17 cellular contexts compared by ENCODE assay signal in the genomic region with DNA sequence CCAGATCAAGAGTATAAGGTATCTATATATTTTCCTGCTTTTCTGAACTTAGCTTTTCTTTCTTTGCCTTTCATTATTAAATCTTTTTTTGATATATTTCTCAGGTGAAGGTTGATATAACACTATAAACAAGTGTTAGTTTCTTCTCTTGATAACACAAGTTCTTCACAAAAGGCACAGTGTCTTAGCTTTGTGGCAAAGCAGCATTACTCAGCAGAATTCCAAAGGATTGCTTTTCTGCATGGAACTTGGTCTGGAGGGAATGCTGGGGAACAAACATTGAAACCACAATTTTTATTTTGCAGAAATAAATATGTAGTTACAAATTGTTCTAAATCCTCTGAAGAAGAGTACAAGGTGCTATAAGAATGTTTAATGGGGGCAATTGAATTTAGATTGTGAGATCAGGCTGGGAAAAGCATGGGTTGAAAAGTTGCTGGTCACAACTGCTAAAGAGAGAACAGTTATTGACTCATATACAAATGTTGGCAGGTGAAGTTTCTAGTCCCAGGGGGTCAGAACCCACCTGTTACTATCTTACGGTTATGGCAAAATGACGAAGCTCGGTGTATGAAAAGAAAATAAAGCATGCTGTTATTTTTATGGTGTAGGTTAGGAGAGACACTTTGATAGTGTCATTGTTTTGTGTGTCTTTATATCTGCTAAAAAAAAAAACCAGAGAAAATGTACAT.
DNase-seq lines count a peak whose midpoint lies in the region; ATAC-seq and TF ChIP-seq lines count a peak whose summit lies in the region.
"Had no signal": no experiment of that assay in that cellular context is flagged by ENCODE, and none has a peak within 500 bp of the region (broad histone marks: within the 10 kb centered on the region; RNA-seq: fewer than 3 reads in every experiment).

No MANE protein-coding gene starts in this region.

- H3K36me3 Mint-ChIP-seq in CD8-positive, alpha-beta memory T cell = peaks cover 5 to 50% (median 13%) of the 10 kb centered on the region in 3 donors
- H3K36me3 Mint-ChIP-seq in neural crest cell (ENCODE audit: low read depth) = peaks cover 9% of the 10 kb centered on the region
- H3K36me3 Mint-ChIP-seq in stimulated activated memory B cell treated with anti-CD40 and anti-IgM and Interleukin-4, amounts not matched to agents 10 μg/mL and 1 μg/mL and 100 μg/mL, for 72 hours = peaks cover 29% of the 10 kb centered on the region

- no peak overlapping the region for H2AK5ac ChIP-seq in IMR-90 (ENCODE audit: low read depth, low read length)

- no peak overlapping the region for H2AK9ac ChIP-seq in IMR-90 (replicated peaks; ENCODE audit: low read depth, low read length, poor library complexity)

- 0 out of 2 replicates have a peak overlapping the region, but pooled peaks have one; percentile 2 for H2BK120ac ChIP-seq in IMR-90 (ENCODE audit: low read depth, low read length)

- POLR2A ChIA-PET in CD8-positive, alpha-beta memory T cell (lab: Charles Lee) = no interaction called here
- POLR2A ChIA-PET in IMR-90 (lab: Charles Lee; ENCODE audit: unreplicated experiment) = interaction anchor here (0.7 kb wide), 1 partner anchor 43 kb away, joined by 4 read pairs; no protein-coding TSS in a partner anchor

- no peak overlapping the region for H2BK20ac ChIP-seq in IMR-90 (ENCODE audit: low read depth, low read length)

- H3K4me1 Mint-ChIP-seq in CD8-positive, alpha-beta memory T cell = peaks cover 0 to 8% (median 3%) of the 10 kb centered on the region in 3 donors
- H3K4me1 Mint-ChIP-seq in neural crest cell = peaks cover 8% of the 10 kb centered on the region
- no peaks in the 10 kb centered on the region for H3K4me1 Mint-ChIP-seq in stimulated activated memory B cell treated with anti-CD40 and anti-IgM and Interleukin-4, amounts not matched to agents 10 μg/mL and 1 μg/mL and 100 μg/mL, for 72 hours
- H3K4me1 Mint-ChIP-seq: activated naive CD8-positive, alpha-beta T cell treated with anti-CD3 and anti-CD28 coated beads, Interleukin-2, amount 50 U/mL, for 24 hours had no signal

- H4K91ac ChIP-seq in IMR-90 (ENCODE audit: insufficient read depth, low read depth, low read length) = no peak overlapping the region

- no peak overlapping the region for H3K4ac ChIP-seq in IMR-90 (ENCODE audit: low read depth, low read length)

- no peak overlapping the region for H3K14ac ChIP-seq in IMR-90 (replicated peaks; ENCODE audit: low read depth, low read length)

- no peak for TF ChIP-seq CTCF in IMR-90 (conservative IDR thresholded peaks at IDR 0.05; ENCODE audit: low read depth, low read length)
- no peak for TF ChIP-seq CTCF in neural crest cell (conservative IDR thresholded peaks at IDR 0.05)

- dilution Hi-C loops in IMR-90 (cut with HindIII; ENCODE audit: low sequenced_read_pairs, unreplicated experiment) = no loop called here

- H3K79me1 ChIP-seq in IMR-90 (ENCODE audit: low read depth in 1 of 2, low read length in 2 of 2) = peaks cover 0 to 11% of the 10 kb centered on the region in 2 experiments; a peak in 3 of 4 replicates

- TF ChIP-seq POLR2A in IMR-90 (IDR thresholded peaks at IDR 0.05; ENCODE audit: low read depth, low read length) = no peak

- H4K20me1 ChIP-seq in IMR-90 (ENCODE audit: insufficient read depth, low read length) = peaks cover 5% of the 10 kb centered on the region; the same call in 1 of the 2 replicates
- H4K20me1 ChIP-seq: BLaER1 had no signal

- CTCF ChIA-PET in CD8-positive, alpha-beta memory T cell (lab: Charles Lee) = no interaction called here
- CTCF ChIA-PET in IMR-90 (lab: Yijun Ruan, JAX) = interaction anchor here (0.7 kb wide), 1 partner anchor 163 kb away, joined by 4 read pairs; no protein-coding TSS in a partner anchor

- no peak overlapping the region for H2AFZ ChIP-seq in IMR-90 (replicated peaks; ENCODE audit: low read length, poor library complexity)

- no peak overlapping the region for H3K18ac ChIP-seq in IMR-90 (ENCODE audit: low read depth, low read length)

- no peak for DNase-seq in CD8-positive, alpha-beta memory T cell
- DNase-seq in IMR-90 (peak; percentile 52), dedifferentiated amniotic fluid mesenchymal stem cell (ENCODE audit: extremely low spot score) (peak; percentile 58), neural crest cell (ENCODE audit: low read depth, low spot score) (no peak), NCI-H774 (lab: John Stamatoyannopoulos, UW) (no peak), retina (no peak)
- DNase-seq: activated naive CD8-positive, alpha-beta T cell treated with anti-CD3 and anti-CD28 coated beads, Interleukin-2, amount 50 U/mL, for 24 hours; DND-41; NCI-H510A; stimulated activated CD4-positive, alpha-beta T cell treated with anti-CD3 and anti-CD28 coated beads, Interleukin-2, amount 100 ng/mL, for 24 hours had no signal

- no peaks in the 10 kb centered on the region for H3K9me3 Mint-ChIP-seq in CD8-positive, alpha-beta memory T cell
- no peaks in the 10 kb centered on the region for H3K9me3 Mint-ChIP-seq in neural crest cell
- H3K9me3 Mint-ChIP-seq in stimulated activated memory B cell treated with anti-CD40 and anti-IgM and Interleukin-4, amounts not matched to agents 10 μg/mL and 1 μg/mL and 100 μg/mL, for 72 hours = no peaks in the 10 kb centered on the region
- H3K9me3 Mint-ChIP-seq: activated naive CD8-positive, alpha-beta T cell treated with anti-CD3 and anti-CD28 coated beads, Interleukin-2, amount 50 U/mL, for 24 hours; dendritic cell treated with granulocyte-macrophage colony-stimulating factor and Interleukin-4, amounts not matched to agents 40 ng/mL and 50 ng/mL, for 4 days; mesothelial cell of epicardium had no signal

- 0 out of 2 replicates have a peak, but pooled peaks cover 3% of the 10 kb centered on the region for H3K9me1 ChIP-seq in IMR-90 (ENCODE audit: insufficient read depth, low read length)

- no peak overlapping the region for H2BK5ac ChIP-seq in IMR-90 (ENCODE audit: low read depth, low read length, poor library complexity, severe bottlenecking)

- H3K56ac ChIP-seq in IMR-90 (ENCODE audit: extremely low read depth, insufficient read depth, low read length) = no peak overlapping the region

- no peaks in the 10 kb centered on the region for H3K27me3 Mint-ChIP-seq in CD8-positive, alpha-beta memory T cell
- H3K27me3 Mint-ChIP-seq in neural crest cell (ENCODE audit: low read depth) = no peaks in the 10 kb centered on the region
- H3K27me3 Mint-ChIP-seq in stimulated activated memory B cell treated with anti-CD40 and anti-IgM and Interleukin-4, amounts not matched to agents 10 μg/mL and 1 μg/mL and 100 μg/mL, for 72 hours = no peaks in the 10 kb centered on the region
- H3K27me3 Mint-ChIP-seq: activated naive CD8-positive, alpha-beta T cell treated with anti-CD3 and anti-CD28 coated beads, Interleukin-2, amount 50 U/mL, for 24 hours; dendritic cell treated with granulocyte-macrophage colony-stimulating factor and Interleukin-4, amounts not matched to agents 40 ng/mL and 50 ng/mL, for 4 days had no signal

- intact Hi-C loops in IMR-90 (cut with micrococcal nuclease) = no loop called here

- in situ Hi-C loops in IMR-90 (cut with MboI; ENCODE audit: low sequenced_read_pairs) = no loop called here

- no peak overlapping the region for H3K23ac ChIP-seq in IMR-90 (ENCODE audit: low read depth, low read length)

- TF ChIP-seq RAD21 in IMR-90 (IDR thresholded peaks at IDR 0.05; ENCODE audit: low read length) = no peak

- 88% methylated on average over 3 of the region's 3 CpGs; no CpG with 5 or more reads in 1 of the 2 experiments for WGBS in IMR-90 (ENCODE audit: extremely low coverage in 2 of 2, insufficient read length in 1 of 2), 2 experiments

- H4K5ac ChIP-seq in IMR-90 (ENCODE audit: low read depth, low read length) = no peak overlapping the region

- H4K8ac ChIP-seq in IMR-90 (ENCODE audit: low read depth in 2 of 2, low read length in 2 of 2) = no peak overlapping the region; a peak in 1 of 4 replicates

- H3K4me3 ChIP-seq in CD8-positive, alpha-beta memory T cell (ENCODE audit: low read length) = no peak overlapping the region
- H3K4me3 ChIP-seq in IMR-90 (ENCODE audit: insufficient read depth, low read depth, low read length) = no peak overlapping the region
- H3K4me3 ChIP-seq: BLaER1, tibial nerve had no signal

- H3K36me3 ChIP-seq in CD8-positive, alpha-beta memory T cell (ENCODE audit: insufficient read depth, low read length) = peaks cover 11% of the 10 kb centered on the region
- no peaks in the 10 kb centered on the region for H3K36me3 ChIP-seq in IMR-90 (ENCODE audit: control insufficient read depth, insufficient read depth, low read length)

- no peak overlapping the region for H3K4me2 ChIP-seq in IMR-90 (ENCODE audit: low read depth, low read length)
- H3K4me2 ChIP-seq: BLaER1 had no signal

- no peak overlapping the region for H3K9ac ChIP-seq in IMR-90 (ENCODE audit: low read depth, low read length)
- H3K9ac ChIP-seq: BLaER1 had no signal

- no peak overlapping the region for H3K4me3 Mint-ChIP-seq in CD8-positive, alpha-beta memory T cell
- H3K4me3 Mint-ChIP-seq in neural crest cell = no peak overlapping the region
- H3K4me3 Mint-ChIP-seq in stimulated activated memory B cell treated with anti-CD40 and anti-IgM and Interleukin-4, amounts not matched to agents 10 μg/mL and 1 μg/mL and 100 μg/mL, for 72 hours = no peak overlapping the region
- H3K4me3 Mint-ChIP-seq: activated naive CD8-positive, alpha-beta T cell treated with anti-CD3 and anti-CD28 coated beads, Interleukin-2, amount 50 U/mL, for 24 hours; dendritic cell treated with granulocyte-macrophage colony-stimulating factor and Interleukin-4, amounts not matched to agents 40 ng/mL and 50 ng/mL, for 4 days; mesothelial cell of epicardium had no signal

- peak overlapping the region in 1 of 8 donors; percentile 10 for H3K27ac Mint-ChIP-seq in CD8-positive, alpha-beta memory T cell
- H3K27ac Mint-ChIP-seq in neural crest cell (ENCODE audit: unreplicated experiment) = peak overlapping the region; percentile 31
- H3K27ac Mint-ChIP-seq in stimulated activated memory B cell treated with anti-CD40 and anti-IgM and Interleukin-4, amounts not matched to agents 10 μg/mL and 1 μg/mL and 100 μg/mL, for 72 hours = no peak overlapping the region
- H3K27ac Mint-ChIP-seq: activated naive CD8-positive, alpha-beta T cell treated with anti-CD3 and anti-CD28 coated beads, Interleukin-2, amount 50 U/mL, for 24 hours; dendritic cell treated with granulocyte-macrophage colony-stimulating factor and Interleukin-4, amounts not matched to agents 40 ng/mL and 50 ng/mL, for 4 days; mesothelial cell of epicardium had no signal

- H3K27me3 ChIP-seq in CD8-positive, alpha-beta memory T cell (ENCODE audit: insufficient read depth, low read length, poor library complexity, severe bottlenecking) = no peaks in the 10 kb centered on the region
- H3K27me3 ChIP-seq in IMR-90 (ENCODE audit: control insufficient read depth, insufficient read depth, low read length) = no peaks in the 10 kb centered on the region
- H3K27me3 ChIP-seq: BLaER1, tibial nerve had no signal

- no peak overlapping the region for H2BK15ac ChIP-seq in IMR-90 (ENCODE audit: low read depth, low read length)

- H3K9me3 ChIP-seq in CD8-positive, alpha-beta memory T cell (ENCODE audit: low read length) = no peaks in the 10 kb centered on the region
- H3K9me3 ChIP-seq in IMR-90 (ENCODE audit: control insufficient read depth, insufficient read depth, low read length) = no peaks in the 10 kb centered on the region
- H3K9me3 ChIP-seq: tibial nerve had no signal

- no TSS peak for BruUV-seq in IMR-90 (replicated peaks; lab: Mats Ljungman, UMichigan)

- peak overlapping the region; percentile 1 for H3K27ac ChIP-seq in CD8-positive, alpha-beta memory T cell (ENCODE audit: low read depth, low read length)
- H3K27ac ChIP-seq in IMR-90 (ENCODE audit: insufficient read depth, low read length) = no peak overlapping the region
- H3K27ac ChIP-seq: BLaER1, tibial nerve had no signal

- no peaks in the 10 kb centered on the region for H3K4me1 ChIP-seq in CD8-positive, alpha-beta memory T cell (ENCODE audit: insufficient read depth, low read length)
- H3K4me1 ChIP-seq in IMR-90 (ENCODE audit: control insufficient read depth, insufficient read depth, low read length) = no peaks in the 10 kb centered on the region
- H3K4me1 ChIP-seq: BLaER1 had no signal

- ATAC-seq in IMR-90 (ENCODE audit: low read depth) (peak; percentile 83), GM19467 (IDR thresholded peaks at IDR 0.05; ENCODE audit: unreplicated experiment) (no peak)
- ATAC-seq in stimulated activated memory B cell treated with anti-CD40 and anti-IgM and Interleukin-4, amounts not matched to agents 10 μg/mL and 1 μg/mL and 100 μg/mL, for 72 hours = no peak
- ATAC-seq: activated naive CD8-positive, alpha-beta T cell treated with anti-CD3 and anti-CD28 coated beads, Interleukin-2, amount 50 U/mL, for 24 hours; Panc1 had no signal

Comparison
In these comparisons a context has a peak if more than half of its experiments do, and no peak if none do; other contexts are left out.
1. DNase-seq: peak in IMR-90 (single experiment) and dedifferentiated amniotic fluid mesenchymal stem cell (single experiment); none in CD8-positive, alpha-beta memory T cell (0 of 5), neural crest cell (single experiment), NCI-H774 (single experiment) and retina (single experiment).